7 cellular contexts compared by ENCODE assay signal in genomic region chr19:21688464-21688863, GRCh38.
"Had no signal": no experiment of that assay in that cellular context is flagged by ENCODE, and none has a peak within 500 bp of the region (broad histone marks: within the 10 kb centered on the region; RNA-seq: fewer than 3 reads in every experiment).

No MANE protein-coding gene starts in this region.

- H3K27me3 Mint-ChIP-seq: IgD-negative memory B cell had no signal

- H3K27ac ChIP-seq: HL-60, KMS-11 had no signal

- H3K4me2 ChIP-seq: KMS-11 had no signal

- H3K4me3 Mint-ChIP-seq: IgD-negative memory B cell had no signal

- ATAC-seq: HepG2 had no signal

- DNase-seq: IMR-90, KBM-7, KG1 had no signal

- H3K9ac ChIP-seq: KMS-11 had no signal

- H3K36me3 Mint-ChIP-seq: IgD-negative memory B cell had no signal

- H3K27ac Mint-ChIP-seq: IgD-negative memory B cell had no signal

- FAIRE-seq: HepG2 had no signal

- H3K4me1 Mint-ChIP-seq: IgD-negative memory B cell had no signal
